9 cellular contexts compared by ENCODE assay signal in the genomic region with DNA sequence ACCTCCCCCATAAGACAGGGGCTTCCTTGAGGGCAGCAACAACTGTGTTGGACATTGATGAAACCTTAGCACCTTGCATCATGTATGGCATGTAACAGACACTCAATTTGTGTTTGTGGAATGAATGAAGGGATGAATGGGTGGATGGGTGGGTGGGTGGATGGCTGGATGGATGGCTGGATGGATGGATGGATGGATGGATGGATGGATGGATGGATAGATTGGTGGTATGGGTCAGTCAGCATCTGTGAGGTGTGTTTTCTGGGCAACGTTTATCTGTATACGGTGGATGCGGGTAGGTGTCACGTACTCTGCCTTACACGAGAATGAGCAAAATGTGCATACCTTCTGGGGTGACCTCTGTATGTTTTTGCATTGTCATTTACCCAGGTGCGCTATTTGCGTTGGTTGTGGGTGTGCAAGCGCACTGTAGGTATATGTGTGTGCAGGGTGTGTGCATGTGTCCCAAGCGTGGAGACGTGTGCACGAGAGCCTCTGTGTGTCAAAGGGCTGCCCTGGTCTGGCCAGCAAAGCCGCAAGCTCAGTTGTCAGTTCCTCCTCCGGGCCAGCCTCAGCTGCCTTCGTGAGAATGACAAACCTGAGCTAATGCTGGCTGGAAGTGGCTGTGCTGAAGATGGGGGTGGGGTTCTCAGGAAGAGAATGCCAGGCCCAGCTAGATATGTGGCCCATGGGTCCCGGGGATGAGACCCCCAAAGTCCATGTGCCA. TPM values are rescaled to one million over a fixed set of nuclear protein-coding genes. Genes with fewer than 3 reads are reported as not detected.
DNase-seq lines count a peak whose midpoint lies in the region; ATAC-seq, FAIRE-seq and TF ChIP-seq lines count a peak whose summit lies in the region.
"Had no signal": no experiment of that assay in that cellular context is flagged by ENCODE, and none has a peak within 500 bp of the region (broad histone marks: within the 10 kb centered on the region; RNA-seq: fewer than 3 reads in every experiment).

No MANE protein-coding gene starts in this region.

- no peak for TF ChIP-seq POLR2A in GM12891 (IDR thresholded peaks at IDR 0.05; ENCODE audit: low read depth, low read length)

- no peak for TF ChIP-seq CTCF in OCI-LY1 (IDR thresholded peaks at IDR 0.05; ENCODE audit: low read length)
- TF ChIP-seq CTCF in mucosa of descending colon (IDR thresholded peaks at IDR 0.05), result no peak
- no peak for TF ChIP-seq CTCF in BE2C (IDR thresholded peaks at IDR 0.05; ENCODE audit: low read depth, low read length)

- peak; percentile 97 for FAIRE-seq in GM12891 (lab: Jason Lieb, UNC)

- H3K9me2 ChIP-seq in OCI-LY1 (ENCODE audit: low read depth, low read length), result no peaks in the 10 kb centered on the region

- peak overlapping the region; percentile 57 for H3K4me2 ChIP-seq in OCI-LY1 (ENCODE audit: low read length)

- ATAC-seq in GM21825 (IDR thresholded peaks at IDR 0.05; ENCODE audit: unreplicated experiment) (peak; percentile 26), mucosa of descending colon (peak; percentile 5), left colon (no peak)

- intact Hi-C loops in mucosa of descending colon (cut with DNase I, micrococcal nuclease) (no loop called here), left colon (cut with DNase I, micrococcal nuclease) (loop anchor here in 1 of 2 donors (10.0 kb wide), 1 partner anchor 101 kb away; no protein-coding TSS in a partner anchor)

- peak overlapping the region; percentile 55 for H3K9ac ChIP-seq in OCI-LY1 (ENCODE audit: low read length)

- H3F3A ChIP-seq in OCI-LY1 (ENCODE audit: insufficient read depth, low read length), result no peaks in the 10 kb centered on the region

- H3K36me3 ChIP-seq in OCI-LY1 (ENCODE audit: insufficient read depth, low read length) (peaks cover 7% of the 10 kb centered on the region; the same call in 1 of the 2 replicates), mucosa of descending colon (ENCODE audit: low read depth) (no peaks in the 10 kb centered on the region), BE2C (no peaks in the 10 kb centered on the region)

- peaks cover 64% of the 10 kb centered on the region for H3K4me1 ChIP-seq in OCI-LY1 (ENCODE audit: insufficient read depth, low read length, severe bottlenecking)
- no peaks in the 10 kb centered on the region for H3K4me1 ChIP-seq in mucosa of descending colon (ENCODE audit: low read depth)
- H3K4me1 ChIP-seq in BE2C, result peaks cover 10% of the 10 kb centered on the region

- H3K4me3 ChIP-seq in OCI-LY1 (ENCODE audit: low read depth, low read length, poor library complexity, severe bottlenecking), result peak overlapping the region; percentile 11
- H3K4me3 ChIP-seq in mucosa of descending colon, result no peak overlapping the region
- H3K4me3 ChIP-seq in BE2C (ENCODE audit: low read depth, low read length), result no peak overlapping the region

- no peaks in the 10 kb centered on the region for H3K79me2 ChIP-seq in OCI-LY1 (ENCODE audit: insufficient read depth, low read length)

- H2AFZ ChIP-seq in OCI-LY1 (ENCODE audit: low read length), result no peak overlapping the region

- peak overlapping the region; percentile 98 for H3K27ac ChIP-seq in OCI-LY1 (ENCODE audit: low read depth, low read length, poor library complexity, severe bottlenecking)

- H3K9me3 ChIP-seq in OCI-LY1 (ENCODE audit: low read length) (no peaks in the 10 kb centered on the region), mucosa of descending colon (no peaks in the 10 kb centered on the region), BE2C (no peaks in the 10 kb centered on the region)

- DNase-seq in GM12891 (ENCODE audit: insufficient read length, low spot score) (no peak), mucosa of descending colon (peak in 2 of 3 donors; percentile 31 to 70), left colon (no peak), DMS79 (lab: John Stamatoyannopoulos, UW) (no peak), HCEC 1CT (no peak), BE2C (no peak)
- DNase-seq: NCI-H2227 treated with DMSO at 0.1 percent for 48 hours had no signal

- H3K27me3 ChIP-seq in OCI-LY1 (ENCODE audit: insufficient read depth, low read length) (no peaks in the 10 kb centered on the region), BE2C (no peaks in the 10 kb centered on the region)

- no peaks in the 10 kb centered on the region for H4K20me1 ChIP-seq in OCI-LY1 (ENCODE audit: insufficient read depth, low read length)

TF ChIP-seq in GM12891, 5 proteins besides CTCF, POLR2A, EP300 and RAD21:
- TF ChIP-seq PAX5 (IDR thresholded peaks at IDR 0.05; ENCODE audit: insufficient read depth, low read length, severe bottlenecking), result no peak
- TF ChIP-seq TAF1 (IDR thresholded peaks at IDR 0.05; ENCODE audit: low read depth, low read length), result no peak
- TF ChIP-seq POU2F2 (IDR thresholded peaks at IDR 0.05; ENCODE audit: low read depth, low read length), result 0 out of 2 replicates have a peak, but pooled peaks have one; percentile 29
- TF ChIP-seq POLR2AphosphoS5 (IDR thresholded peaks at IDR 0.05; ENCODE audit: low read depth, low read length), result no peak
- TF ChIP-seq SPI1 (IDR thresholded peaks at IDR 0.05; ENCODE audit: low read depth, low read length), result peak; percentile 85

RNA-seq across cellular contexts. Expression of gene ELF4, which starts 26.5 kb away (rescaled TPM):
- polyA plus RNA-seq in GM12891 (2012; ENCODE audit: low read depth, missing spikeins), result 17.1 TPM
- total RNA-seq in mucosa of descending colon (10 to 100 TPM; 26.3 to 65.0 (median 43.7) TPM), left colon (10 to 100 TPM; 39.8 to 61.9 TPM)
- 0.39 TPM for polyA plus RNA-seq in BE2C (2012; ENCODE audit: insufficient read depth, insufficient read length, low read depth)

Comparison
In these comparisons a context has a peak if more than half of its experiments do, and no peak if none do; other contexts are left out.
1. DNase-seq: peak in mucosa of descending colon (2 of 3); none in GM12891 (single experiment), left colon (0 of 2), DMS79 (single experiment), HCEC 1CT (single experiment) and BE2C (single experiment).